In genomic region chr7:110179037-110179436, GRCh38 we compare ENCODE assay signal across 25 cellular contexts.
"Had no signal": no experiment of that assay in that cellular context is flagged by ENCODE, and none has a peak within 500 bp of the region (broad histone marks: within the 10 kb centered on the region; RNA-seq: fewer than 3 reads in every experiment).

No MANE protein-coding gene starts in this region.

- H3K36me3 ChIP-seq: adrenal gland, brain microvascular endothelial cell, heart left ventricle, left ventricle myocardium inferior, spleen, suprapubic skin, tibial nerve had no signal

- H3K4me3 Mint-ChIP-seq: activated CD4-positive, alpha-beta T cell treated with anti-CD3 and anti-CD28 coated beads for 36 hours; activated naive CD8-positive, alpha-beta T cell treated with anti-CD3 and anti-CD28 coated beads for 36 hours; effector memory CD8-positive, alpha-beta T cell had no signal

- H3K4me3 ChIP-seq: adrenal gland, heart left ventricle, left ventricle myocardium inferior, lung, spleen, suprapubic skin, tibial nerve had no signal

- ATAC-seq: activated CD4-positive, alpha-beta T cell treated with anti-CD3 and anti-CD28 coated beads for 36 hours; effector memory CD8-positive, alpha-beta T cell; esophagus mucosa; heart left ventricle; right cardiac atrium had no signal

- H3K4me1 Mint-ChIP-seq: activated CD4-positive, alpha-beta T cell treated with anti-CD3 and anti-CD28 coated beads for 36 hours had no signal

- DNase-seq: activated CD4-positive, alpha-beta T cell treated with anti-CD3 and anti-CD28 coated beads for 36 hours; activated CD4-positive, CD25-positive, alpha-beta regulatory T cell; activated effector memory CD4-positive, alpha-beta T cell treated with Interleukin-2 at 50 U/mL for 16 hours; activated naive CD4-positive, alpha-beta T cell treated with Interleukin-2 at 50 U/mL for 16 hours; activated naive CD8-positive, alpha-beta T cell treated with anti-CD3 and anti-CD28 coated beads for 36 hours; activated T-cell treated with anti-CD3 and anti-CD28 coated beads for 4 hours; adrenal gland; brain microvascular endothelial cell; cortex of kidney; effector memory CD8-positive, alpha-beta T cell; foreskin fibroblast; heart left ventricle; left ventricle myocardium inferior; occipital lobe; right cardiac atrium; spleen; stimulated activated naive CD4-positive, alpha-beta T cell; T-helper 2 cell had no signal

- FAIRE-seq: astrocyte, islet of Langerhans had no signal

- H3K27ac Mint-ChIP-seq: activated CD4-positive, alpha-beta T cell treated with anti-CD3 and anti-CD28 coated beads for 36 hours; activated naive CD8-positive, alpha-beta T cell treated with anti-CD3 and anti-CD28 coated beads for 36 hours; effector memory CD8-positive, alpha-beta T cell had no signal

- H3K27me3 Mint-ChIP-seq: activated CD4-positive, alpha-beta T cell treated with anti-CD3 and anti-CD28 coated beads for 36 hours; activated naive CD8-positive, alpha-beta T cell treated with anti-CD3 and anti-CD28 coated beads for 36 hours; effector memory CD8-positive, alpha-beta T cell had no signal

- H3K9me3 ChIP-seq: adrenal gland, heart left ventricle, left ventricle myocardium inferior, suprapubic skin, tibial nerve had no signal

- H3K9ac ChIP-seq: parathyroid adenoma had no signal

- H3K9me3 Mint-ChIP-seq: effector memory CD8-positive, alpha-beta T cell had no signal

- H3K4me1 ChIP-seq: heart left ventricle, left ventricle myocardium inferior, parathyroid adenoma, spleen, suprapubic skin, tibial nerve had no signal

- H2AFZ ChIP-seq: parathyroid adenoma had no signal

- H3K27me3 ChIP-seq: adrenal gland, brain microvascular endothelial cell, heart left ventricle, spleen, suprapubic skin, tibial nerve had no signal

- H3K27ac ChIP-seq: adrenal gland, brain microvascular endothelial cell, heart left ventricle, left ventricle myocardium inferior, parathyroid adenoma, spleen, suprapubic skin, tibial nerve had no signal

- H3K36me3 Mint-ChIP-seq: activated naive CD8-positive, alpha-beta T cell treated with anti-CD3 and anti-CD28 coated beads for 36 hours had no signal
